9 cellular contexts compared by ENCODE assay signal in genomic region chr12:53624956-53625355, GRCh38. TPM values are rescaled to one million over a fixed set of nuclear protein-coding genes. Genes with fewer than 3 reads are reported as not detected.
DNase-seq lines count a peak whose midpoint lies in the region; ATAC-seq and TF ChIP-seq lines count a peak whose summit lies in the region.
"Had no signal": no experiment of that assay in that cellular context is flagged by ENCODE, and none has a peak within 500 bp of the region (broad histone marks: within the 10 kb centered on the region; RNA-seq: fewer than 3 reads in every experiment).

No MANE protein-coding gene starts in this region.

- WGBS in testis, 2 donors: 21 to 22% methylated on average over 4 of the region's 4 CpGs

- intact Hi-C loops in testis (cut with DNase I; ENCODE audit: low total_unique reads): no loop called here
- intact Hi-C loops in left colon (cut with DNase I, micrococcal nuclease): loop anchor here in 1 of 2 donors (10.0 kb wide), 1 partner anchor 50 kb away; the partner anchor contains the start of gene ATP5MC2

- peak overlapping the region; percentile 99 for H3K4me3 Mint-ChIP-seq in T-helper 2 cell treated with Interferon-gamma antibody and Interleukin-4, amounts not matched to agents 5 μg/mL and 100 μg/mL, for 36 hours
- peak overlapping the region; percentile 96 for H3K4me3 Mint-ChIP-seq in activated naive CD8-positive, alpha-beta T cell treated with anti-CD3 and anti-CD28 coated beads, Interleukin-2, amount 10 ng/mL, durations not matched to agents 7 days and 5 days

- no peak for ATAC-seq in activated naive CD8-positive, alpha-beta T cell treated with anti-CD3 and anti-CD28 coated beads, Interleukin-2, amount 10 ng/mL, durations not matched to agents 7 days and 5 days (ENCODE audit: low read depth)
- ATAC-seq in left colon: no peak

- peaks cover 31% of the 10 kb centered on the region for H3K4me1 Mint-ChIP-seq in T-helper 2 cell treated with Interferon-gamma antibody and Interleukin-4, amounts not matched to agents 5 μg/mL and 100 μg/mL, for 36 hours (ENCODE audit: low read depth)
- peaks cover 20% of the 10 kb centered on the region for H3K4me1 Mint-ChIP-seq in activated naive CD8-positive, alpha-beta T cell treated with anti-CD3 and anti-CD28 coated beads, Interleukin-2, amount 10 ng/mL, durations not matched to agents 7 days and 5 days

- H3K27me3 ChIP-seq in kidney epithelial cell (ENCODE audit: control insufficient read depth, insufficient read depth, low read length) (no peaks in the 10 kb centered on the region), testis (no peaks in the 10 kb centered on the region)

- peaks cover 21% of the 10 kb centered on the region for H3K4me1 ChIP-seq in testis

- TF ChIP-seq POLR2A in testis (IDR thresholded peaks at IDR 0.05): no peak

- peak overlapping the region; percentile 89 for H3K27ac Mint-ChIP-seq in T-helper 2 cell treated with Interferon-gamma antibody and Interleukin-4, amounts not matched to agents 5 μg/mL and 100 μg/mL, for 36 hours
- peak overlapping the region; percentile 88 for H3K27ac Mint-ChIP-seq in activated naive CD8-positive, alpha-beta T cell treated with anti-CD3 and anti-CD28 coated beads, Interleukin-2, amount 10 ng/mL, durations not matched to agents 7 days and 5 days

- peak overlapping the region; percentile 96 for H3K27ac ChIP-seq in testis

- H3K4me3 ChIP-seq in kidney epithelial cell (ENCODE audit: low read depth, low read length) (peak overlapping the region; percentile 52), testis (peak overlapping the region; percentile 67 to 85)

- no peak for DNase-seq in T-helper 2 cell treated with Interferon-gamma antibody and Interleukin-4, amounts not matched to agents 5 μg/mL and 100 μg/mL, for 36 hours (ENCODE audit: low spot score)
- DNase-seq in T-helper 2 cell (no peak), kidney epithelial cell (ENCODE audit: low read depth) (no peak), testis (no peak), H4 (ENCODE audit: low spot score) (no peak), NCI-H187 treated with DMSO at 0.1 percent for 48 hours (lab: John Stamatoyannopoulos, UW) (no peak), left colon (no peak)
- DNase-seq in activated naive CD8-positive, alpha-beta T cell treated with anti-CD3 and anti-CD28 coated beads, Interleukin-2, amount 10 ng/mL, durations not matched to agents 7 days and 5 days: no peak
- DNase-seq: activated CD4-positive, alpha-beta T cell treated with anti-CD3 and anti-CD28 coated beads, Interleukin-2, amount 50 U/mL, for 48 hours had no signal

- TF ChIP-seq CTCF in kidney epithelial cell (IDR thresholded peaks at IDR 0.05; ENCODE audit: insufficient read depth, low read length, poor library complexity, severe bottlenecking) (no peak), testis (IDR thresholded peaks at IDR 0.05) (no peak)

- H3K9me3 Mint-ChIP-seq in T-helper 2 cell treated with Interferon-gamma antibody and Interleukin-4, amounts not matched to agents 5 μg/mL and 100 μg/mL, for 36 hours: no peaks in the 10 kb centered on the region
- no peaks in the 10 kb centered on the region for H3K9me3 Mint-ChIP-seq in activated naive CD8-positive, alpha-beta T cell treated with anti-CD3 and anti-CD28 coated beads, Interleukin-2, amount 10 ng/mL, durations not matched to agents 7 days and 5 days

- POLR2A ChIA-PET in activated naive CD8-positive, alpha-beta T cell treated with anti-CD3 and anti-CD28 coated beads, Interleukin-2, amount 10 ng/mL, durations not matched to agents 7 days and 5 days (lab: Charles Lee): interaction anchor here (1.8 kb wide), 1 partner anchor 82 kb away, joined by 4 read pairs; no protein-coding TSS in a partner anchor

- H3K36me3 ChIP-seq in kidney epithelial cell (ENCODE audit: control insufficient read depth, insufficient read depth, low read length): no peaks in the 10 kb centered on the region
- H3K36me3 ChIP-seq in testis (ENCODE audit: low read depth, missing control alignments): no peaks in the 10 kb centered on the region

- no peaks in the 10 kb centered on the region for H3K9me3 ChIP-seq in testis

- peaks cover 6% of the 10 kb centered on the region for H3K36me3 Mint-ChIP-seq in T-helper 2 cell treated with Interferon-gamma antibody and Interleukin-4, amounts not matched to agents 5 μg/mL and 100 μg/mL, for 36 hours (ENCODE audit: low read depth)
- peaks cover 3% of the 10 kb centered on the region for H3K36me3 Mint-ChIP-seq in activated naive CD8-positive, alpha-beta T cell treated with anti-CD3 and anti-CD28 coated beads, Interleukin-2, amount 10 ng/mL, durations not matched to agents 7 days and 5 days

- no peaks in the 10 kb centered on the region for H3K27me3 Mint-ChIP-seq in T-helper 2 cell treated with Interferon-gamma antibody and Interleukin-4, amounts not matched to agents 5 μg/mL and 100 μg/mL, for 36 hours (ENCODE audit: low read depth)
- H3K27me3 Mint-ChIP-seq in activated naive CD8-positive, alpha-beta T cell treated with anti-CD3 and anti-CD28 coated beads, Interleukin-2, amount 10 ng/mL, durations not matched to agents 7 days and 5 days: no peaks in the 10 kb centered on the region

RNA-seq across cellular contexts. Expression of gene ATF7, which starts 1.2 kb away (rescaled TPM):
- 10 to 100 TPM; 30.2 to 33.5 TPM for total RNA-seq in activated naive CD8-positive, alpha-beta T cell treated with anti-CD3 and anti-CD28 coated beads, Interleukin-2, amount 10 ng/mL, durations not matched to agents 7 days and 5 days
- total RNA-seq in kidney epithelial cell (14.2 and 26.6 TPM in 2 replicates), testis (10 to 100 TPM; 55.1 to 59.8 TPM), left colon (10 to 100 TPM; 38.3 to 39.2 TPM)
- 31.6 TPM for polyA plus RNA-seq in testis (ENCODE audit: insufficient read depth, low read depth, low replicate concordance)
- 6.1 and 12.4 TPM in 2 replicates for total RNA-seq in H4 (2014; rRNA removed; shearing (Covaris generic))

RNA-seq across cellular contexts. Expression of gene ATP5MC2, which starts 50.9 kb away (rescaled TPM):
- total RNA-seq in activated naive CD8-positive, alpha-beta T cell treated with anti-CD3 and anti-CD28 coated beads, Interleukin-2, amount 10 ng/mL, durations not matched to agents 7 days and 5 days: 100 to 1,000 TPM; 226 to 241 TPM
- total RNA-seq in kidney epithelial cell: 235 and 299 TPM in 2 replicates
- 100 to 1,000 TPM; 201 to 304 TPM for total RNA-seq in testis
- 316 TPM for polyA plus RNA-seq in testis (ENCODE audit: insufficient read depth, low read depth, low replicate concordance)
- total RNA-seq in H4 (2014; rRNA removed; shearing (Covaris generic)): 391 and 444 TPM in 2 replicates
- 100 to 1,000 TPM; 323 to 371 TPM for total RNA-seq in left colon
